ENCODE assay signal across 1 cellular context in the genomic region with DNA sequence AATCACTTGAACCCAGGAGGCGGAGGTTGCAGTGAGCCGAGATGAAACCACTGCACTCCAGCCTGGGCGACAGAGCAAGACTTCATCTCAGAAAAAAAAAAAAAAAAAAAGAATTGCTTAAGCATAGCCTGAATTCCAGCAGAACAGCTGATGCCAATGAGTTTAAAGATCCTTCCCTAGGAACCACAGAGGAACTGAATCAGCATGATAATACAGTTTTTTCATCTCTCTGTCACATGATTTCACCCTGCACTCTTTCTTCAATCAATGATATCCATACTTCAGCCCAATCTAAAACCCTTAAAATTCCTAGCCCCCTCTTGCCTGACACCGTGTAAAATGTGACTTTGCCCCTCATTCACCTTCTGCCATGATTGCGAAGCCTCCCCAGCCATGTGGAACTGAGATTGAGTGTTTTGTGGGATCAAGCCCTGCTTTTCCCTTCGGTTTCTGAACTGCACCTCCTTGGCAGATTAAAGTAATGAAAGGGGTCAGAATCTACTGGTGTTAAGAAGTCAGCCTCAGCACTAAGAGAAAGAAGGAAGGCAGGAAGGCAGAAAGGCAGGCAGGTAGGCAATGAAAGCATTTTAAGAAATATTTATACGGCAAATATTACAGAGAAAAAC.
A peak's percentile ranks its signal among the peaks of the same experiment; 100 is the strongest.
TF ChIP-seq lines count a peak whose summit lies in the region.

No MANE protein-coding gene starts in this region.

TF ChIP-seq in H1, 55 proteins besides CTCF, POLR2A, EP300 and RAD21:
- no peak for TF ChIP-seq TAF7 (optimal IDR thresholded peaks at IDR 0.05; ENCODE audit: borderline replicate concordance, low read depth, low read length)
- no peak for TF ChIP-seq RNF2 (IDR thresholded peaks at IDR 0.05; ENCODE audit: borderline replicate concordance, low read depth, low read length, missing control alignments, poor library complexity, severe bottlenecking)
- no peak for TF ChIP-seq RBBP5 (IDR thresholded peaks at IDR 0.05; ENCODE audit: borderline replicate concordance, low read depth, low read length)
- TF ChIP-seq, protein P1, sequence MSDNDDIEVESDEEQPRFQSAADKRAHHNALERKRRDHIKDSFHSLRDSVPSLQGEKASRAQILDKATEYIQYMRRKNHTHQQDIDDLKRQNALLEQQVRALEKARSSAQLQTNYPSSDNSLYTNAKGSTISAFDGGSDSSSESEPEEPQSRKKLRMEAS (IDR thresholded peaks at IDR 0.05) = no peak
- no peak for TF ChIP-seq SUZ12 (IDR thresholded peaks at IDR 0.05; ENCODE audit: low read length)
- TF ChIP-seq CTBP2 (IDR thresholded peaks at IDR 0.05; ENCODE audit: borderline replicate concordance, insufficient read depth, insufficient read length, low read length) = no peak
- no peak for TF ChIP-seq SAP30 (IDR thresholded peaks at IDR 0.05; ENCODE audit: insufficient read depth, insufficient replicate concordance, low read length)
- TF ChIP-seq PHF8 (conservative IDR thresholded peaks at IDR 0.05; ENCODE audit: low read depth, low read length) = no peak
- peak; percentile 90 for TF ChIP-seq TEAD4 (IDR thresholded peaks at IDR 0.05; ENCODE audit: low read depth, low read length)
- no peak for TF ChIP-seq SRF (IDR thresholded peaks at IDR 0.05; ENCODE audit: low read depth, low read length)
- no peak for TF ChIP-seq RFX5 (IDR thresholded peaks at IDR 0.05; ENCODE audit: borderline replicate concordance, low read depth, low read length)
- no peak for TF ChIP-seq KDM4A (IDR thresholded peaks at IDR 0.05; ENCODE audit: low read depth, low read length, severe bottlenecking)
- TF ChIP-seq TAF1 (IDR thresholded peaks at IDR 0.05; ENCODE audit: low read depth, low read length) = no peak
- TF ChIP-seq JUN (IDR thresholded peaks at IDR 0.05; ENCODE audit: low read depth, low read length) = no peak
- TF ChIP-seq SIX5 (IDR thresholded peaks at IDR 0.05; ENCODE audit: low read depth, low read length) = no peak
- TF ChIP-seq SIN3A (conservative IDR thresholded peaks at IDR 0.05 in 1 of 2, IDR thresholded peaks at IDR 0.05 in 1 of 2; ENCODE audit: low read depth in 1 of 2, low read length in 2 of 2) = 0 out of 4 replicates have a peak, but pooled peaks of 1 of the 2 experiments have one; percentile 55
- TF ChIP-seq GABPA (IDR thresholded peaks at IDR 0.05; ENCODE audit: borderline replicate concordance, insufficient read depth, low read length) = no peak
- TF ChIP-seq SIRT6 (IDR thresholded peaks at IDR 0.05; ENCODE audit: low read length) = no peak
- no peak for TF ChIP-seq EZH2 (IDR thresholded peaks at IDR 0.05; ENCODE audit: low read depth, low read length, severe bottlenecking)
- no peak for TF ChIP-seq SP4 (IDR thresholded peaks at IDR 0.05; ENCODE audit: low read length)
- no peak for TF ChIP-seq BRCA1 (IDR thresholded peaks at IDR 0.05; ENCODE audit: low read depth, low read length)
- TF ChIP-seq NANOG (IDR thresholded peaks at IDR 0.05; ENCODE audit: insufficient read depth, low read depth, low read length, poor library complexity, severe bottlenecking) = no peak
- peak; percentile 43 for TF ChIP-seq ASH2L (IDR thresholded peaks at IDR 0.05; ENCODE audit: low read length)
